In genomic region chr17:8056976-8057625, GRCh38 we compare ENCODE assay signal across 15 cellular contexts. TPM values are rescaled to one million over a fixed set of nuclear protein-coding genes. Genes with fewer than 3 reads are reported as not detected.
DNase-seq lines count a peak whose midpoint lies in the region; ATAC-seq, FAIRE-seq and TF ChIP-seq lines count a peak whose summit lies in the region.
"Had no signal": no experiment of that assay in that cellular context is flagged by ENCODE, and none has a peak within 500 bp of the region (broad histone marks: within the 10 kb centered on the region; RNA-seq: fewer than 3 reads in every experiment).

No MANE protein-coding gene starts in this region.

- H3K9ac ChIP-seq in K562 (ENCODE audit: insufficient read depth in 1 of 2, low read depth in 2 of 2, low read length in 2 of 2): no peak overlapping the region

- intact Hi-C loops in K562 (cut with micrococcal nuclease): loop anchor here (1.0 to 10.0 kb wide), 4 partner anchors 41 to 314 kb away; no protein-coding TSS in a partner anchor

- DNase-seq in activated effector memory CD4-positive, alpha-beta T cell treated with anti-CD3 and anti-CD28 coated beads, Interleukin-2, amount 50 U/mL, for 16 hours: peak; percentile 14
- DNase-seq in activated effector memory CD4-positive, alpha-beta T cell treated with Interleukin-2 at 50 U/mL for 16 hours: no peak
- DNase-seq in K562 (ENCODE audit: extremely low read depth in 1 of 4, low spot score in 3 of 4) (no peak), mesenteric fat pad (ENCODE audit: low spot score) (peak; percentile 53), upper lobe of left lung (peak in 1 of 2 donors; percentile 62), RPMI8226 (no peak)
- no peak for DNase-seq in stimulated activated CD4-positive, alpha-beta T cell treated with anti-CD3 and anti-CD28 coated beads, Interleukin-4, amount 100 ng/mL, for 1 hour
- DNase-seq: activated CD4-positive, CD25-positive, alpha-beta regulatory T cell; activated CD8-positive, alpha-beta memory T cell treated with anti-CD3 and anti-CD28 coated beads, Interleukin-2, amount 50 U/mL, for 4 hours had no signal

- CTCF ChIA-PET in K562 (lab: Yijun Ruan, JAX; ENCODE audit: low intra/inter-chr PET ratio): interaction anchor here (0.6 to 3.4 kb wide), 4 partner anchors 40 to 314 kb away, joined by 4 to 17 read pairs (median 12); no protein-coding TSS in a partner anchor

- in situ Hi-C loops in K562 (cut with MboI): loop anchor here (5.0 to 25.0 kb wide), 3 partner anchors 145 to 930 kb away; partner anchors contain the start of gene MFSD6L

- 49% methylated on average over 12 of the region's 17 CpGs for WGBS in K562 (ENCODE audit: insufficient coverage, low coverage, missing lambda C conversion rate)
- WGBS in upper lobe of left lung, 2 donors: 58 to 63% methylated on average over 17 of the region's 17 CpGs

- no peaks in the 10 kb centered on the region for H4K20me1 ChIP-seq in K562 (replicated peaks; ENCODE audit: control insufficient read depth, insufficient read depth, low read length)

- no peak for TF ChIP-seq CTCF in K562 (IDR thresholded peaks at IDR 0.05 in 2 of 3, conservative IDR thresholded peaks at IDR 0.05 in 1 of 3; ENCODE audit: insufficient read depth in 2 of 3, low read depth in 1 of 3, low read length in 3 of 3)
- no peak for TF ChIP-seq CTCF in upper lobe of left lung (IDR thresholded peaks at IDR 0.05)

- BruUV-seq in K562 (replicated peaks; lab: Mats Ljungman, UMichigan): no TSS peak

- TF ChIP-seq POLR2A in K562 (conservative IDR thresholded peaks at IDR 0.05) (no peak), upper lobe of left lung (IDR thresholded peaks at IDR 0.05) (no peak)

- no peaks in the 10 kb centered on the region for H3K36me3 ChIP-seq in K562 (ENCODE audit: control insufficient read depth, insufficient read depth, low read length)
- no peaks in the 10 kb centered on the region for H3K36me3 ChIP-seq in upper lobe of left lung
- H3K36me3 ChIP-seq: cardiac muscle cell, heart left ventricle had no signal

- H3K9me3 ChIP-seq in K562 (replicated peaks; ENCODE audit: control insufficient read depth, insufficient read depth, low read depth, low read length) (no peaks in the 10 kb centered on the region), upper lobe of left lung (no peaks in the 10 kb centered on the region)
- H3K9me3 ChIP-seq: heart left ventricle had no signal

- H3K27ac ChIP-seq in K562 (ENCODE audit: extremely low read depth, low read depth, low read length) (no peak overlapping the region), upper lobe of left lung (peak overlapping the region in 3 of 4 donors; percentile 51 to 90 (median 85))
- H3K27ac ChIP-seq: cardiac muscle cell had no signal

- TF ChIP-seq EP300 in K562 (IDR thresholded peaks at IDR 0.05; ENCODE audit: low read length) (no peak), upper lobe of left lung (IDR thresholded peaks at IDR 0.05) (no peak)

- peak overlapping the region; percentile 87 for H2AFZ ChIP-seq in K562 (ENCODE audit: low read depth, low read length)

- H3K4me2 ChIP-seq in K562 (ENCODE audit: insufficient read depth, low read length): peak overlapping the region; percentile 27; the same call in 1 of the 2 replicates

- ATAC-seq in K562 (no peak), upper lobe of left lung (ENCODE audit: low FRiP score in 2 of 2) (peak in 1 of 2 donors; percentile 28), GM19463 (IDR thresholded peaks at IDR 0.05; ENCODE audit: unreplicated experiment) (no peak)

- no peaks in the 10 kb centered on the region for H3K9me1 ChIP-seq in K562 (ENCODE audit: control insufficient read depth, insufficient read depth, low read length)

- peaks cover 0 to 7% of the 10 kb centered on the region in 2 experiments; a peak in 2 of 5 replicates for H3K27me3 ChIP-seq in K562 (ENCODE audit: control insufficient read depth in 2 of 2, insufficient read depth in 2 of 2, low read length in 2 of 2)
- H3K27me3 ChIP-seq in upper lobe of left lung: peaks cover 0 to 6% (median 2%) of the 10 kb centered on the region in 4 donors

- POLR2A ChIA-PET in K562 (lab: Yijun Ruan, JAX): interaction anchor here (0.7 to 1.3 kb wide), 4 partner anchors 144 to 370 kb away, joined by 4 to 5 read pairs (median 4); partner anchors contain the start of gene TP53

- no peak for TF ChIP-seq RAD21 in K562 (CRISPR knock-in tag; conservative IDR thresholded peaks at IDR 0.05 in 1 of 2, IDR thresholded peaks at IDR 0.05 in 1 of 2)

- H3K4me3 ChIP-seq in K562: no peak overlapping the region
- peak overlapping the region in 3 of 4 donors; percentile 2 to 27 (median 17) for H3K4me3 ChIP-seq in upper lobe of left lung
- H3K4me3 ChIP-seq: cardiac muscle cell, heart left ventricle had no signal

- H3K79me2 ChIP-seq in K562 (ENCODE audit: control insufficient read depth, insufficient read depth, low read length): no peaks in the 10 kb centered on the region

- H3K4me1 ChIP-seq in K562 (replicated peaks in 1 of 2; ENCODE audit: control insufficient read depth in 2 of 2, insufficient read depth in 2 of 2, low read length in 2 of 2) (no peaks in the 10 kb centered on the region; a peak in 2 of 5 replicates), upper lobe of left lung (peaks cover 0 to 34% (median 28%) of the 10 kb centered on the region in 4 donors)

- FAIRE-seq in K562 (lab: Jason Lieb, UNC): no peak

TF ChIP-seq in K562, 482 proteins besides CTCF, POLR2A, EP300 and RAD21 (continues in another document):
- no peak for TF ChIP-seq RUNX1 (IDR thresholded peaks at IDR 0.05; ENCODE audit: low read depth)
- no peak for TF ChIP-seq PPARD (CRISPR knock-in tag; IDR thresholded peaks at IDR 0.05)
- no peak for TF ChIP-seq XRCC4 (IDR thresholded peaks at IDR 0.05; ENCODE audit: extremely low read depth, insufficient read depth, insufficient read length)
- TF ChIP-seq PTBP1 (IDR thresholded peaks at IDR 0.05; ENCODE audit: low read depth, low read length): no peak
- no peak for TF ChIP-seq DPF2 (IDR thresholded peaks at IDR 0.05)

RNA-seq across cellular contexts. Expression of gene ALOX15B, which starts 18.2 kb away (rescaled TPM):
- not detected in 2 replicates for total RNA-seq in K562 (2011; cell fraction: chromatin; rRNA removed; ENCODE audit: low replicate concordance)
- not detected in 2 replicates for total RNA-seq in K562 (2011; cell fraction: nucleolus; rRNA removed)
- total RNA-seq in K562 (2011; cell fraction: nucleoplasm; rRNA removed): not detected in 2 replicates
- total RNA-seq in K562 (2014; rRNA removed) (not detected in 2 replicates), K562 (2014; rRNA removed; fragmentation: Illumina TruSeq; extraction: Trizol) (not detected in 2 replicates), K562 (2015; rRNA removed; fragmentation: Illumina TruSeq; extraction: Trizol) (not detected in 2 replicates), K562 (2021) (0.04 and 0.07 TPM in 2 replicates), mesenteric fat pad (2.9 TPM), upper lobe of left lung (100 to 1,000 TPM in 3 of 6 donors, 10 to 100 TPM in 3; 46.2 to 177 (median 105) TPM)
- polyA plus RNA-seq in K562 (2011; rRNA removed) (not detected in 2 replicates), K562 (2014; fragmentation: Illumina TruSeq; extraction: Trizol) (not detected in 2 replicates), K562 (2014; fragmentation: Nextera tagmentation; extraction: Ambion mirVana) (not detected), K562 (2014; rRNA removed) (not detected in 2 replicates)
- polyA plus RNA-seq in K562 (2011; cell fraction: cytosol; rRNA removed): not detected in 2 replicates
- polyA plus RNA-seq in K562 (2011; cell fraction: nucleus; rRNA removed): not detected in 2 replicates
- not detected in 2 replicates for polyA plus RNA-seq in K562 (2012)
- not detected in 2 replicates for polyA minus RNA-seq in K562 (2011; rRNA and poly(A)+ RNA removed)
- not detected in 2 replicates for polyA minus RNA-seq in K562 (2011; cell fraction: cytosol; rRNA and poly(A)+ RNA removed)
- not detected in 2 replicates for polyA minus RNA-seq in K562 (2011; cell fraction: nucleus; rRNA and poly(A)+ RNA removed)
- total RNA-seq: activated naive CD8-positive, alpha-beta T cell treated with anti-CD3 and anti-CD28 coated beads, Interleukin-2, amount 10 ng/mL, durations not matched to agents 7 days and 5 days; sciatic nerve had no signal
- polyA plus RNA-seq: neural cell had no signal

RNA-seq across cellular contexts. Expression of gene ALOX12B, which starts 30.4 kb away (rescaled TPM):
- not detected in 2 replicates for total RNA-seq in K562 (2011; cell fraction: chromatin; rRNA removed; ENCODE audit: low replicate concordance)
- total RNA-seq in K562 (2011; cell fraction: nucleolus; rRNA removed): not detected in 2 replicates
- not detected in 2 replicates for total RNA-seq in K562 (2011; cell fraction: nucleoplasm; rRNA removed)
- total RNA-seq in K562 (2014; rRNA removed) (not detected in 2 replicates), K562 (2014; rRNA removed; fragmentation: Illumina TruSeq; extraction: Trizol) (not detected in 2 replicates), K562 (2015; rRNA removed; fragmentation: Illumina TruSeq; extraction: Trizol) (not detected in 2 replicates), K562 (2021) (not detected in 2 replicates), mesenteric fat pad (not detected), upper lobe of left lung (not detected)
- polyA plus RNA-seq in K562 (2011; rRNA removed) (not detected in 2 replicates), K562 (2014; fragmentation: Illumina TruSeq; extraction: Trizol) (not detected in 2 replicates), K562 (2014; fragmentation: Nextera tagmentation; extraction: Ambion mirVana) (not detected), K562 (2014; rRNA removed) (not detected in 2 replicates)
- polyA plus RNA-seq in K562 (2011; cell fraction: cytosol; rRNA removed): not detected in 2 replicates
- polyA plus RNA-seq in K562 (2011; cell fraction: nucleus; rRNA removed): not detected in 2 replicates
- not detected in 2 replicates for polyA plus RNA-seq in K562 (2012)
- not detected in 2 replicates for polyA minus RNA-seq in K562 (2011; rRNA and poly(A)+ RNA removed)
- polyA minus RNA-seq in K562 (2011; cell fraction: cytosol; rRNA and poly(A)+ RNA removed): not detected in 2 replicates
- polyA minus RNA-seq in K562 (2011; cell fraction: nucleus; rRNA and poly(A)+ RNA removed): not detected in 2 replicates
- total RNA-seq: heart left ventricle, sciatic nerve had no signal
- polyA plus RNA-seq: heart left ventricle had no signal

RNA-seq across cellular contexts. Expression of gene GUCY2D, which starts 54.7 kb away (rescaled TPM):
- total RNA-seq in K562 (2011; cell fraction: chromatin; rRNA removed; ENCODE audit: low replicate concordance): not detected in 2 replicates
- not detected in 2 replicates for total RNA-seq in K562 (2011; cell fraction: nucleolus; rRNA removed)
- total RNA-seq in K562 (2011; cell fraction: nucleoplasm; rRNA removed): not detected in 2 replicates
- 0.05 TPM in 1 of 2 replicates, not detected in the other for total RNA-seq in K562 (2014; rRNA removed)
- not detected in 2 replicates for total RNA-seq in K562 (2014; rRNA removed; fragmentation: Illumina TruSeq; extraction: Trizol)
- not detected in 2 replicates for total RNA-seq in K562 (2015; rRNA removed; fragmentation: Illumina TruSeq; extraction: Trizol)
- not detected in 2 replicates for total RNA-seq in K562 (2021)
- polyA plus RNA-seq in K562 (2011; rRNA removed): not detected in 2 replicates
- not detected in 2 replicates for polyA plus RNA-seq in K562 (2011; cell fraction: cytosol; rRNA removed)
- not detected in 2 replicates for polyA plus RNA-seq in K562 (2011; cell fraction: nucleus; rRNA removed)
- polyA plus RNA-seq in K562 (2012): 0.26 TPM in 1 of 2 replicates, not detected in the other
- not detected in 2 replicates for polyA plus RNA-seq in K562 (2014; fragmentation: Illumina TruSeq; extraction: Trizol)
- not detected for polyA plus RNA-seq in K562 (2014; fragmentation: Nextera tagmentation; extraction: Ambion mirVana)
- polyA plus RNA-seq in K562 (2014; rRNA removed): 0.03 TPM in 1 of 2 replicates, not detected in the other
- not detected in 2 replicates for polyA minus RNA-seq in K562 (2011; rRNA and poly(A)+ RNA removed)
- not detected in 2 replicates for polyA minus RNA-seq in K562 (2011; cell fraction: cytosol; rRNA and poly(A)+ RNA removed)
- polyA minus RNA-seq in K562 (2011; cell fraction: nucleus; rRNA and poly(A)+ RNA removed): not detected in 2 replicates
- total RNA-seq in mesenteric fat pad: not detected
- 1 to 10 TPM in 3 of 6 donors, not detected in 3; 2.6 to 5.0 (median 3.8) TPM for total RNA-seq in upper lobe of left lung
- total RNA-seq: activated naive CD8-positive, alpha-beta T cell treated with anti-CD3 and anti-CD28 coated beads, Interleukin-2, amount 10 ng/mL, durations not matched to agents 7 days and 5 days; heart left ventricle; sciatic nerve had no signal

Comparison
In these comparisons a context has a peak if more than half of its experiments do, and no peak if none do; other contexts are left out.
1. DNase-seq: peak in activated effector memory CD4-positive, alpha-beta T cell treated with anti-CD3 and anti-CD28 coated beads, Interleukin-2, amount 50 U/mL, for 16 hours (single experiment) and mesenteric fat pad (single experiment); none in activated effector memory CD4-positive, alpha-beta T cell treated with Interleukin-2 at 50 U/mL for 16 hours (single experiment), K562 (0 of 4), stimulated activated CD4-positive, alpha-beta T cell treated with anti-CD3 and anti-CD28 coated beads, Interleukin-4, amount 100 ng/mL, for 1 hour (single experiment) and RPMI8226 (single experiment).
2. RNA of gene ALOX15B, which starts 18.2 kb away (total RNA-seq): 46.2 to 177 TPM in upper lobe of left lung; 2.9 TPM in mesenteric fat pad (single experiment) and 0.04 to 0.07 TPM in K562; every median in the first group is over 10 times any median in the second.